17 cellular contexts compared by ENCODE assay signal in genomic region chr12:91965781-91966180, GRCh38.
"Had no signal": no experiment of that assay in that cellular context is flagged by ENCODE, and none has a peak within 500 bp of the region (broad histone marks: within the 10 kb centered on the region; RNA-seq: fewer than 3 reads in every experiment).

No MANE protein-coding gene starts in this region.

- DNase-seq: activated CD4-positive, alpha-beta T cell treated with anti-CD3 and anti-CD28 coated beads, Interleukin-2, amount 50 U/mL, for 1 hour; activated naive CD4-positive, alpha-beta T cell treated with Interleukin-2 at 50 U/mL for 16 hours; activated T-cell treated with anti-CD3 and anti-CD28 coated beads for 4 hours; anterior cingulate cortex; cerebellar nuclear complex; effector memory CD4-positive, alpha-beta T cell; heart left ventricle; immature natural killer cell; left cardiac atrium; lower lobe of right lung; stimulated activated CD4-positive, alpha-beta T cell treated with anti-CD3 and anti-CD28 coated beads, Interleukin-4, amount 100 ng/mL, for 1 hour; stimulated activated naive CD8-positive, alpha-beta T cell treated with anti-CD3 and anti-CD28 coated beads, Interleukin-15, Interleukin-2, amounts not matched to agents 100 U/mL and 50 U/mL, for 24 hours; T-helper 9 cell; testis; upper lobe of left lung had no signal

- H3K27me3 ChIP-seq: heart left ventricle, testis, upper lobe of left lung had no signal

- ATAC-seq: activated T-helper 17 cell treated with anti-CD3 and anti-CD28 coated beads, Interleukin-2, amount 50 U/mL, for 72 hours; heart left ventricle; left cardiac atrium; lower lobe of right lung; stimulated activated naive CD8-positive, alpha-beta T cell treated with anti-CD3 and anti-CD28 coated beads, Interleukin-15, Interleukin-2, amounts not matched to agents 100 U/mL and 50 U/mL, for 24 hours had no signal

- FAIRE-seq: frontal cortex had no signal

- H3K4me3 ChIP-seq: heart left ventricle, lower lobe of right lung, testis, upper lobe of left lung had no signal

- H3K27ac ChIP-seq: heart left ventricle, lower lobe of right lung, testis, upper lobe of left lung had no signal

- H3K9me3 ChIP-seq: heart left ventricle, lower lobe of right lung, testis, upper lobe of left lung had no signal

- H3K4me1 ChIP-seq: lower lobe of right lung, testis, upper lobe of left lung had no signal

- H3K36me3 ChIP-seq: heart left ventricle, lower lobe of right lung, upper lobe of left lung had no signal
